ENCODE assay signal across 37 cellular contexts in the genomic region with DNA sequence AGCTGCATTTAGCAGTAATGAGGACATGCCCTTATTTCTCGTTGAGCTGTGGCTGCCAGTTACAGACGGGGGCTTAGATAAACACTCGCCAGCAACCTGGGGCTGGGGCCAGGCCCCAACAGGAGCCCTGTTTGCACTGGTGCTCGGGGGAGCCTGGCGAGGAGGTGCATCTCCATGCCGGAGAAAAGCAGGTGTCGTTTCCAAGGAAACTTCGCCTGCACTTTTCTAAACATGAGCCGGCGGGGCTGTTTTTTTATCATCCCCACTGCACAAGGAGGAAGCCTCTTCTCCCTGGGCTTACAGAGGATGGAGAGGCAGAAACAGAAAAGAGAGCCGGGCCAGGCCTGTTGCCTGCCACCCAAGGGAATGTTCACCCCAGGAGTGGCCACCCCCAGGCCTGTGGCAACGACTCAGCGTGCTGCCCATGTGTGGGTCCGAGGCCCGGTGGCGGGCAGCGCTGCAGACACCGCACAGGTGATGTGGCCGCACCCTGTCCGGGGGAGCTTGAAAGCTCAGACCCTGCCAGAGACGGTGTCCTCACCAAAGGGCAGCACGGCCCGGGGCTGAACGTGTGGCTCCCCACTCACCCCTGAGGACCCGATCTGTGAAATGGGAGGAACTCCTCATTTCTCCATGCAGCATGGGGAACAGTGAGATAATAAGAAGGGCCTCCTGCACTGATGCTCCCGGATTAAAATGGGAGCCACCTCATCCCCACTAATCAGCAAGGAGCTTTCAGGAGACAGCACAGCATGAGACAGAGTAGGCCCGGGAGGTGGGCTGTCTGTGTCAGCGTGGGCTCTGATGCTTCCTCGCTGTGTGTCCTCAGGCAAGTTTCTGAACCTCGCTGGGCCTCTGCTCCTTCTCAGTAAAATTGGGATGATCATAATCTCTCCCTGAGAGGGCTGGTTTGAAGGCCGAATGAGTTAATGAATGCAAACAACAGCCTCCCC. TPM values are rescaled to one million over a fixed set of nuclear protein-coding genes. Genes with fewer than 3 reads are reported as not detected.
"Had no signal": no experiment of that assay in that cellular context is flagged by ENCODE, and none has a peak within 500 bp of the region (broad histone marks: within the 10 kb centered on the region; RNA-seq: fewer than 3 reads in every experiment).

No MANE protein-coding gene starts in this region.

- H3K4me2 ChIP-seq: hepatocyte had no signal

- FAIRE-seq: endometrium had no signal

- H3K4me3 ChIP-seq: adrenal gland, body of pancreas, cardiac muscle cell, colonic mucosa, esophagus squamous epithelium, hepatocyte, left ventricle myocardium inferior, lung, skin epidermis, thoracic aorta, uterus had no signal

- H3K79me2 ChIP-seq: hepatocyte had no signal

- H3K27me3 ChIP-seq: cardiac muscle cell, colonic mucosa, hepatocyte, uterus had no signal

- H3K36me3 ChIP-seq: adrenal gland, cardiac muscle cell, colonic mucosa, esophagus squamous epithelium, left ventricle myocardium inferior, thoracic aorta, uterus had no signal

- H3K9me3 ChIP-seq: adrenal gland, body of pancreas, colonic mucosa, esophagus squamous epithelium, thoracic aorta, uterus had no signal

- H3K4me1 ChIP-seq: adrenal gland, colonic mucosa, esophagus squamous epithelium, uterus had no signal

- ATAC-seq: body of pancreas; natural killer cell; sciatic nerve; stimulated activated naive CD8-positive, alpha-beta T cell treated with anti-CD3 and anti-CD28 coated beads, Interleukin-15, Interleukin-2, amounts not matched to agents 100 U/mL and 50 U/mL, for 24 hours had no signal

- H3K27ac ChIP-seq: adrenal gland, body of pancreas, cardiac muscle cell, colonic mucosa, epithelial cell of prostate, esophagus squamous epithelium, hepatocyte, left ventricle myocardium inferior, skin epidermis, thoracic aorta, uterus had no signal

- H2AFZ ChIP-seq: hepatocyte had no signal

- DNase-seq: activated CD4-positive, alpha-beta memory T cell treated with anti-CD3 and anti-CD28 coated beads for 36 hours; activated CD4-positive, alpha-beta T cell treated with anti-CD3 and anti-CD28 coated beads, Interleukin-2, amount 10 ng/mL, durations not matched to agents 24 days and 14 days; activated CD4-positive, CD25-positive, alpha-beta regulatory T cell treated with anti-CD3 and anti-CD28 coated beads, Interleukin-2, amount 50 U/mL, for 72 hours; activated CD8-positive, alpha-beta memory T cell treated with anti-CD3 and anti-CD28 coated beads, Interleukin-2, amount 50 U/mL, for 4 hours; activated effector memory CD4-positive, alpha-beta T cell treated with anti-CD3 and anti-CD28 coated beads, Interleukin-2, amount 50 U/mL, for 16 hours; activated naive CD4-positive, alpha-beta T cell treated with anti-CD3 and anti-CD28 coated beads for 36 hours; activated naive CD8-positive, alpha-beta T cell treated with anti-CD3 and anti-CD28 coated beads for 36 hours; activated T-cell treated with anti-CD3 and anti-CD28 coated beads, Interleukin-2, amount 50 U/mL, for 1 hour; adrenal gland; aorta; body of pancreas; cerebellar nuclear complex; colonic mucosa; effector CD8-positive, alpha-beta T cell; esophagus squamous epithelium; foreskin melanocyte; islet precursor cell; left ventricle myocardium inferior; mesendoderm; natural killer cell; stimulated activated CD4-positive, alpha-beta T cell treated with anti-CD3 and anti-CD28 coated beads, Interleukin-12 subunit alpha, Interleukin-12 subunit beta, amount 100 ng/mL, for 4 hours; stimulated activated CD4-positive, alpha-beta T cell treated with anti-CD3 and anti-CD28 coated beads, Interleukin-4, amount 100 ng/mL, for 1 hour; stimulated activated naive CD8-positive, alpha-beta T cell treated with anti-CD3 and anti-CD28 coated beads, Interleukin-15, Interleukin-2, amounts not matched to agents 100 U/mL and 50 U/mL, for 24 hours; T1000; trophoblast cell; uterus had no signal

RNA-seq across cellular contexts. Expression of a gene that starts 33.8 kb away (rescaled TPM):
- total RNA-seq: activated CD4-positive, alpha-beta memory T cell treated with anti-CD3 and anti-CD28 coated beads for 36 hours; activated CD4-positive, alpha-beta T cell treated with anti-CD3 and anti-CD28 coated beads, Interleukin-2, amount 10 ng/mL, durations not matched to agents 24 days and 14 days; activated CD8-positive, alpha-beta memory T cell treated with anti-CD3 and anti-CD28 coated beads for 36 hours; activated naive CD4-positive, alpha-beta T cell treated with anti-CD3 and anti-CD28 coated beads for 36 hours; activated naive CD8-positive, alpha-beta T cell treated with anti-CD3 and anti-CD28 coated beads for 36 hours; activated T-helper 1 cell treated with anti-CD3 and anti-CD28 coated beads, Interleukin-12 subunit alpha, Interleukin-12 subunit beta, Interleukin-2, Interleukin-4 antibody, amounts not matched to agents 30 ng/mL and 10 ng/mL and 1 ng/mL, durations not matched to agents 14 hours and 24 hours and 36 hours; mononuclear cell; natural killer cell had no signal
